Comparison of ENCODE assay signal across 9 cellular contexts in genomic region chr13:29125934-29126424, GRCh38.
DNase-seq lines count a peak whose midpoint lies in the region; ATAC-seq and TF ChIP-seq lines count a peak whose summit lies in the region.
"Had no signal": no experiment of that assay in that cellular context is flagged by ENCODE, and none has a peak within 500 bp of the region (broad histone marks: within the 10 kb centered on the region; RNA-seq: fewer than 3 reads in every experiment).

No MANE protein-coding gene starts in this region.

- H3K9me3 Mint-ChIP-seq in activated CD4-positive, alpha-beta T cell treated with anti-CD3 and anti-CD28 coated beads, Interleukin-2, amount 10 ng/mL, durations not matched to agents 24 days and 14 days: no peaks in the 10 kb centered on the region
- H3K9me3 Mint-ChIP-seq in naive B cell: no peaks in the 10 kb centered on the region

- peaks cover 5% of the 10 kb centered on the region for H3K4me1 Mint-ChIP-seq in activated CD4-positive, alpha-beta T cell treated with anti-CD3 and anti-CD28 coated beads, Interleukin-2, amount 10 ng/mL, durations not matched to agents 24 days and 14 days
- peaks cover 6 to 9% (median 7%) of the 10 kb centered on the region in 3 donors for H3K4me1 Mint-ChIP-seq in naive B cell

- H3K36me3 Mint-ChIP-seq in activated CD4-positive, alpha-beta T cell treated with anti-CD3 and anti-CD28 coated beads, Interleukin-2, amount 10 ng/mL, durations not matched to agents 24 days and 14 days (ENCODE audit: low read depth): no peaks in the 10 kb centered on the region
- no peaks in the 10 kb centered on the region for H3K36me3 Mint-ChIP-seq in naive B cell

- no peak overlapping the region for H3K9ac ChIP-seq in Karpas-422 (ENCODE audit: low read length)

- TF ChIP-seq POLR2A in spleen (IDR thresholded peaks at IDR 0.05): no peak

- H3K27me3 Mint-ChIP-seq in activated CD4-positive, alpha-beta T cell treated with anti-CD3 and anti-CD28 coated beads, Interleukin-2, amount 10 ng/mL, durations not matched to agents 24 days and 14 days: peaks cover 2% of the 10 kb centered on the region
- peaks cover 0 to 45% (median 15%) of the 10 kb centered on the region in 3 donors for H3K27me3 Mint-ChIP-seq in naive B cell

- WGBS in spleen, 5 donors: 32 to 52% (median 41%) methylated on average over 5 of the region's 5 CpGs

- H3K27ac ChIP-seq in spleen: no peak overlapping the region
- no peak overlapping the region for H3K27ac ChIP-seq in Karpas-422 (ENCODE audit: low read length)

- H3K4me3 ChIP-seq in spleen (no peak overlapping the region), Karpas-422 (ENCODE audit: low read length) (no peak overlapping the region)

- no peaks in the 10 kb centered on the region for H3K9me3 ChIP-seq in spleen
- H3K9me3 ChIP-seq in Karpas-422 (ENCODE audit: low read length): no peaks in the 10 kb centered on the region

- TF ChIP-seq CTCF in spleen (IDR thresholded peaks at IDR 0.05 in 8 of 11, conservative IDR thresholded peaks at IDR 0.05 in 3 of 11): no peak

- H3K36me3 ChIP-seq in spleen (no peaks in the 10 kb centered on the region), Karpas-422 (ENCODE audit: insufficient read depth, low read length) (no peaks in the 10 kb centered on the region)

- H3K79me2 ChIP-seq in Karpas-422 (ENCODE audit: low read length): no peaks in the 10 kb centered on the region

- H3K4me3 Mint-ChIP-seq in activated CD4-positive, alpha-beta T cell treated with anti-CD3 and anti-CD28 coated beads, Interleukin-2, amount 10 ng/mL, durations not matched to agents 24 days and 14 days: no peak overlapping the region
- H3K4me3 Mint-ChIP-seq in naive B cell: peak overlapping the region in 2 of 8 donors; percentile 27 to 44

- ATAC-seq in GM21825 (IDR thresholded peaks at IDR 0.05; ENCODE audit: unreplicated experiment) (peak; percentile 84), HG03565 (IDR thresholded peaks at IDR 0.05; ENCODE audit: unreplicated experiment) (peak; percentile 37), naive B cell (ENCODE audit: low read depth in 2 of 2) (peak; percentile 40 to 48)

- H3K27ac Mint-ChIP-seq in activated CD4-positive, alpha-beta T cell treated with anti-CD3 and anti-CD28 coated beads, Interleukin-2, amount 10 ng/mL, durations not matched to agents 24 days and 14 days: peak overlapping the region; percentile 55
- H3K27ac Mint-ChIP-seq in naive B cell: peak overlapping the region in 3 of 6 donors; percentile 5 to 78 (median 5)

- intact Hi-C loops in activated CD4-positive, alpha-beta T cell treated with anti-CD3 and anti-CD28 coated beads, Interleukin-2, amount 10 ng/mL, durations not matched to agents 24 days and 14 days (cut with micrococcal nuclease): no loop called here
- intact Hi-C loops in spleen (cut with DNase I; ENCODE audit: low total_unique reads): no loop called here

- no peaks in the 10 kb centered on the region for H3K27me3 ChIP-seq in spleen (replicated peaks in 1 of 7)
- no peaks in the 10 kb centered on the region for H3K27me3 ChIP-seq in Karpas-422 (ENCODE audit: low read length)

- no peaks in the 10 kb centered on the region for H3K9me2 ChIP-seq in Karpas-422 (replicated peaks; ENCODE audit: insufficient read depth, low read length)

- H3K4me2 ChIP-seq in Karpas-422 (ENCODE audit: low read depth, low read length, poor library complexity, severe bottlenecking): no peak overlapping the region

- H3K4me1 ChIP-seq in spleen (peaks cover 0 to 6% (median 0%) of the 10 kb centered on the region in 6 donors), Karpas-422 (ENCODE audit: low read length) (no peaks in the 10 kb centered on the region)

- no peaks in the 10 kb centered on the region for H4K20me1 ChIP-seq in Karpas-422 (ENCODE audit: insufficient read depth, low read depth, low read length)

- no peak for DNase-seq in activated CD4-positive, alpha-beta T cell treated with anti-CD3 and anti-CD28 coated beads, Interleukin-2, amount 10 ng/mL, durations not matched to agents 24 days and 14 days
- no peak for DNase-seq in activated CD4-positive, alpha-beta T cell treated with anti-CD3 and anti-CD28 coated beads, Interleukin-2, amount 50 U/mL, for 4 hours
- DNase-seq in naive B cell (no peak), NCI-H1436 treated with DMSO at 0.1 percent for 48 hours (lab: John Stamatoyannopoulos, UW) (no peak), spleen (no peak), Karpas-422 (no peak)
- DNase-seq: NCI-H2227 treated with DMSO at 0.1 percent for 48 hours had no signal

- H2AFZ ChIP-seq in Karpas-422 (ENCODE audit: low read length): no peak overlapping the region
